16 cellular contexts compared by ENCODE assay signal in genomic region chrX:10012776-10013175, GRCh38. TPM values are rescaled to one million over a fixed set of nuclear protein-coding genes. Genes with fewer than 3 reads are reported as not detected.
A peak's percentile ranks its signal among the peaks of the same experiment; 100 is the strongest.
DNase-seq lines count a peak whose midpoint lies in the region; ATAC-seq and TF ChIP-seq lines count a peak whose summit lies in the region.
"Had no signal": no experiment of that assay in that cellular context is flagged by ENCODE, and none has a peak within 500 bp of the region (broad histone marks: within the 10 kb centered on the region; RNA-seq: fewer than 3 reads in every experiment).

No MANE protein-coding gene starts in this region.

- DNase-seq in Caco-2 (no peak), naive B cell (no peak), CD14-positive monocyte (ENCODE audit: low spot score) (no peak), occipital lobe (lab: John Stamatoyannopoulos, UW) (no peak), tibial artery (no peak)
- no peak for DNase-seq in activated T-helper 2 cell treated with anti-CD3 and anti-CD28 coated beads, Interferon-gamma antibody, Interleukin-2, Interleukin-4, amounts not matched to agents 10 μg/mL and 5 μg/mL and 100 μg/mL, durations not matched to agents 14 hours and 24 hours and 36 hours (ENCODE audit: low spot score)
- DNase-seq: foreskin keratinocyte; NCI-H1105 treated with DMSO at 0.1 percent for 48 hours; NK-92 treated with Interleukin-12 subunit alpha and Interleukin-12 subunit beta, amount 100 ng/mL, for 24 hours; pancreas; stomach had no signal

- no peak overlapping the region for H3K4me3 ChIP-seq in BLaER1 treated with 17β-estradiol and CSF1 and Interleukin-3, amounts not matched to agents 10 nM and 100 nM
- H3K4me3 ChIP-seq in Caco-2 (ENCODE audit: low read depth, low read length): no peak overlapping the region
- H3K4me3 ChIP-seq in tibial artery: no peak overlapping the region
- H3K4me3 ChIP-seq: pancreas, smooth muscle cell, stomach had no signal

- intact Hi-C loops in Caco-2 (cut with micrococcal nuclease; ENCODE audit: unreplicated experiment): no loop called here
- intact Hi-C loops in activated T-helper 2 cell treated with anti-CD3 and anti-CD28 coated beads, Interferon-gamma antibody, Interleukin-2, Interleukin-4, amounts not matched to agents 10 μg/mL and 5 μg/mL and 100 μg/mL, durations not matched to agents 14 hours and 24 hours and 36 hours (cut with micrococcal nuclease): no loop called here
- intact Hi-C loops in CD14-positive monocyte (cut with micrococcal nuclease): no loop called here
- intact Hi-C loops in tibial artery (cut with DNase I; ENCODE audit: low total_unique reads): loop anchor here (5.0 kb wide), 1 partner anchor 105 kb away; no protein-coding TSS in a partner anchor

- H3K36me3 Mint-ChIP-seq in Caco-2 (ENCODE audit: insufficient read depth, unreplicated experiment) (peaks cover 18% of the 10 kb centered on the region), naive B cell (no peaks in the 10 kb centered on the region), CD14-positive monocyte (peaks cover 4 to 7% of the 10 kb centered on the region in 2 donors)
- H3K36me3 Mint-ChIP-seq in activated T-helper 2 cell treated with anti-CD3 and anti-CD28 coated beads, Interferon-gamma antibody, Interleukin-2, Interleukin-4, amounts not matched to agents 10 μg/mL and 5 μg/mL and 100 μg/mL, durations not matched to agents 14 hours and 24 hours and 36 hours (ENCODE audit: low read depth): peaks cover 13% of the 10 kb centered on the region

- H4K20me1 ChIP-seq in BLaER1 treated with 17β-estradiol and CSF1 and Interleukin-3, amounts not matched to agents 10 nM and 100 nM: peaks cover 0 to 16% (median 6%) of the 10 kb centered on the region in 11 experiments; a peak in 7 of 22 replicates

- POLR2A ChIA-PET in Caco-2 (lab: Charles Lee): no interaction called here

- peaks cover 0 to 7% (median 0%) of the 10 kb centered on the region in 11 experiments; a peak in 1 of 22 replicates for H3K27me3 ChIP-seq in BLaER1 treated with 17β-estradiol and CSF1 and Interleukin-3, amounts not matched to agents 10 nM and 100 nM
- no peaks in the 10 kb centered on the region for H3K27me3 ChIP-seq in Caco-2 (replicated peaks; ENCODE audit: control insufficient read depth, insufficient read depth, low read length)
- no peaks in the 10 kb centered on the region for H3K27me3 ChIP-seq in tibial artery
- H3K27me3 ChIP-seq: foreskin keratinocyte, pancreas had no signal

- no peaks in the 10 kb centered on the region for H3K36me3 ChIP-seq in BLaER1 treated with 17β-estradiol and CSF1 and Interleukin-3, amounts not matched to agents 10 nM and 100 nM
- no peaks in the 10 kb centered on the region for H3K36me3 ChIP-seq in Caco-2 (ENCODE audit: control insufficient read depth, insufficient read depth, low read length)
- H3K36me3 ChIP-seq in tibial artery: no peaks in the 10 kb centered on the region
- H3K36me3 ChIP-seq: pancreas, stomach had no signal

- H3K4me2 ChIP-seq in BLaER1 treated with 17β-estradiol and CSF1 and Interleukin-3, amounts not matched to agents 10 nM and 100 nM: peak overlapping the region in 8 of 11 experiments; percentile 11 to 74 (median 47); a peak in 7 of 22 replicates
- H3K4me2 ChIP-seq: smooth muscle cell had no signal

- BruUV-seq in Caco-2 (replicated peaks; lab: Mats Ljungman, UMichigan): no TSS peak

- no peaks in the 10 kb centered on the region for H3K9me3 Mint-ChIP-seq in Caco-2 (ENCODE audit: unreplicated experiment)
- no peaks in the 10 kb centered on the region for H3K9me3 Mint-ChIP-seq in activated T-helper 2 cell treated with anti-CD3 and anti-CD28 coated beads, Interferon-gamma antibody, Interleukin-2, Interleukin-4, amounts not matched to agents 10 μg/mL and 5 μg/mL and 100 μg/mL, durations not matched to agents 14 hours and 24 hours and 36 hours
- peaks cover 0 to 2% (median 0%) of the 10 kb centered on the region in 7 donors for H3K9me3 Mint-ChIP-seq in naive B cell
- H3K9me3 Mint-ChIP-seq in CD14-positive monocyte: peaks cover 0 to 27% (median 13%) of the 10 kb centered on the region in 7 donors

- peaks cover 35 to 51% (median 43%) of the 10 kb centered on the region in 10 experiments for H3K4me1 ChIP-seq in BLaER1 treated with 17β-estradiol and CSF1 and Interleukin-3, amounts not matched to agents 10 nM and 100 nM
- H3K4me1 ChIP-seq in Caco-2: peaks cover 4% of the 10 kb centered on the region; the same call in 1 of the 2 replicates
- peaks cover 0 to 16% (median 6%) of the 10 kb centered on the region in 4 donors for H3K4me1 ChIP-seq in tibial artery
- H3K4me1 ChIP-seq: pancreas had no signal

- H3K4me3 Mint-ChIP-seq in Caco-2 (ENCODE audit: unreplicated experiment) (peak overlapping the region; percentile 61), naive B cell (peak overlapping the region; percentile 34 to 87 (median 52)), CD14-positive monocyte (peak overlapping the region in 1 of 2 donors; percentile 21)
- peak overlapping the region; percentile 69 for H3K4me3 Mint-ChIP-seq in activated T-helper 2 cell treated with anti-CD3 and anti-CD28 coated beads, Interferon-gamma antibody, Interleukin-2, Interleukin-4, amounts not matched to agents 10 μg/mL and 5 μg/mL and 100 μg/mL, durations not matched to agents 14 hours and 24 hours and 36 hours (ENCODE audit: low read depth)
- H3K4me3 Mint-ChIP-seq: endodermal cell had no signal

- H3K9me3 ChIP-seq in BLaER1 treated with 17β-estradiol and CSF1 and Interleukin-3, amounts not matched to agents 10 nM and 100 nM (replicated peaks in 1 of 11): peaks cover 0 to 16% (median 11%) of the 10 kb centered on the region in 11 experiments; a peak in 10 of 22 replicates
- no peaks in the 10 kb centered on the region for H3K9me3 ChIP-seq in Caco-2
- H3K9me3 ChIP-seq in tibial artery: no peaks in the 10 kb centered on the region
- H3K9me3 ChIP-seq: pancreas had no signal

- ATAC-seq in naive B cell (ENCODE audit: low read depth in 2 of 2): no peak
- ATAC-seq: foreskin keratinocyte, pancreas had no signal

- no peak overlapping the region for H3K27ac ChIP-seq in BLaER1 treated with 17β-estradiol and CSF1 and Interleukin-3, amounts not matched to agents 10 nM and 100 nM
- no peak overlapping the region for H3K27ac ChIP-seq in tibial artery
- H3K27ac ChIP-seq: foreskin keratinocyte, pancreas had no signal

- H3K27me3 Mint-ChIP-seq in Caco-2 (ENCODE audit: insufficient read depth, unreplicated experiment) (no peaks in the 10 kb centered on the region), naive B cell (no peaks in the 10 kb centered on the region), CD14-positive monocyte (ENCODE audit: low read depth in 3 of 3) (peaks cover 7 to 46% (median 11%) of the 10 kb centered on the region in 3 donors)
- peaks cover 4% of the 10 kb centered on the region for H3K27me3 Mint-ChIP-seq in activated T-helper 2 cell treated with anti-CD3 and anti-CD28 coated beads, Interferon-gamma antibody, Interleukin-2, Interleukin-4, amounts not matched to agents 10 μg/mL and 5 μg/mL and 100 μg/mL, durations not matched to agents 14 hours and 24 hours and 36 hours (ENCODE audit: low read depth)

- no peak overlapping the region for H3K9ac ChIP-seq in BLaER1 treated with 17β-estradiol and CSF1 and Interleukin-3, amounts not matched to agents 10 nM and 100 nM

- H3K4me1 Mint-ChIP-seq in Caco-2 (ENCODE audit: low read depth, unreplicated experiment) (peaks cover 30% of the 10 kb centered on the region), naive B cell (peaks cover 30 to 55% (median 31%) of the 10 kb centered on the region in 3 donors), CD14-positive monocyte (peaks cover 54% of the 10 kb centered on the region)
- peaks cover 45% of the 10 kb centered on the region for H3K4me1 Mint-ChIP-seq in activated T-helper 2 cell treated with anti-CD3 and anti-CD28 coated beads, Interferon-gamma antibody, Interleukin-2, Interleukin-4, amounts not matched to agents 10 μg/mL and 5 μg/mL and 100 μg/mL, durations not matched to agents 14 hours and 24 hours and 36 hours (ENCODE audit: low read depth)

- no peak for TF ChIP-seq CTCF in Caco-2 (IDR thresholded peaks at IDR 0.05; ENCODE audit: insufficient read depth in 1 of 2, low read depth in 1 of 2, low read length in 1 of 2, severe bottlenecking in 1 of 2, unreplicated experiment in 1 of 2)
- TF ChIP-seq CTCF in CD14-positive monocyte (IDR thresholded peaks at IDR 0.05): no peak
- no peak for TF ChIP-seq CTCF in tibial artery (IDR thresholded peaks at IDR 0.05)

- H3K27ac Mint-ChIP-seq in Caco-2 (ENCODE audit: unreplicated experiment) (peak overlapping the region; percentile 42), naive B cell (peak overlapping the region in 2 of 6 donors; percentile 50 to 53), CD14-positive monocyte (peak overlapping the region in 1 of 7 donors; percentile 42)
- peak overlapping the region; percentile 60 for H3K27ac Mint-ChIP-seq in activated T-helper 2 cell treated with anti-CD3 and anti-CD28 coated beads, Interferon-gamma antibody, Interleukin-2, Interleukin-4, amounts not matched to agents 10 μg/mL and 5 μg/mL and 100 μg/mL, durations not matched to agents 14 hours and 24 hours and 36 hours
- H3K27ac Mint-ChIP-seq: endodermal cell had no signal

- CTCF ChIA-PET in Caco-2 (lab: Charles Lee): no interaction called here

RNA-seq across cellular contexts. Expression of gene CLDN34, which starts 45.6 kb away (rescaled TPM):
- not detected in 2 replicates for total RNA-seq in Caco-2 (2022)
- not detected in 2 replicates for total RNA-seq in activated T-helper 2 cell treated with anti-CD3 and anti-CD28 coated beads, Interferon-gamma antibody, Interleukin-2, Interleukin-4, amounts not matched to agents 10 μg/mL and 5 μg/mL and 100 μg/mL, durations not matched to agents 14 hours and 24 hours and 36 hours
- not detected for polyA plus RNA-seq in naive B cell (ENCODE audit: low read depth in 6 of 6)
- not detected for polyA plus RNA-seq in CD14-positive monocyte
- total RNA-seq in occipital lobe: 0.62 TPM
- total RNA-seq: cardiac septum, foreskin keratinocyte, mesenteric fat pad had no signal
- polyA plus RNA-seq: smooth muscle cell had no signal
